In genomic region chr22:35525687-35526332, GRCh38 we compare ENCODE assay signal across 24 cellular contexts. TPM values are rescaled to one million over a fixed set of nuclear protein-coding genes. Genes with fewer than 3 reads are reported as not detected.
DNase-seq lines count a peak whose midpoint lies in the region; ATAC-seq and TF ChIP-seq lines count a peak whose summit lies in the region.
"Had no signal": no experiment of that assay in that cellular context is flagged by ENCODE, and none has a peak within 500 bp of the region (broad histone marks: within the 10 kb centered on the region; RNA-seq: fewer than 3 reads in every experiment).

No MANE protein-coding gene starts in this region.

- peak overlapping the region in 3 of 4 donors; percentile 63 to 70 (median 64) for H3K27ac ChIP-seq in esophagus muscularis mucosa (replicated peaks in 1 of 4)
- peak overlapping the region; percentile 40 to 85 (median 76) for H3K27ac ChIP-seq in sigmoid colon
- no peak overlapping the region for H3K27ac ChIP-seq in suprapubic skin
- H3K27ac ChIP-seq in body of pancreas = no peak overlapping the region
- H3K27ac ChIP-seq: spleen had no signal

- no peak for TF ChIP-seq CTCF in esophagus muscularis mucosa (IDR thresholded peaks at IDR 0.05)
- TF ChIP-seq CTCF in sigmoid colon (IDR thresholded peaks at IDR 0.05) = no peak
- TF ChIP-seq CTCF in suprapubic skin (IDR thresholded peaks at IDR 0.05) = no peak
- no peak for TF ChIP-seq CTCF in body of pancreas (IDR thresholded peaks at IDR 0.05)

- intact Hi-C loops in esophagus muscularis mucosa (cut with DNase I) (no loop called here), sigmoid colon (cut with DNase I) (loop anchor here (2.0 kb wide), 1 partner anchor 45 kb away; no protein-coding TSS in a partner anchor), body of pancreas (cut with DNase I) (no loop called here)

- no peak for TF ChIP-seq POLR2A in esophagus muscularis mucosa (IDR thresholded peaks at IDR 0.05; ENCODE audit: low read depth)
- TF ChIP-seq POLR2A in sigmoid colon (IDR thresholded peaks at IDR 0.05) = no peak
- no peak for TF ChIP-seq POLR2A in suprapubic skin (IDR thresholded peaks at IDR 0.05)
- TF ChIP-seq POLR2A in body of pancreas (IDR thresholded peaks at IDR 0.05) = no peak

- H3K4me3 ChIP-seq in esophagus muscularis mucosa (no peak overlapping the region), sigmoid colon (no peak overlapping the region), suprapubic skin (no peak overlapping the region), body of pancreas (no peak overlapping the region)
- H3K4me3 ChIP-seq: spleen, uterus had no signal

- H3K27me3 ChIP-seq in esophagus muscularis mucosa (no peaks in the 10 kb centered on the region), sigmoid colon (no peaks in the 10 kb centered on the region), suprapubic skin (peaks cover 17% of the 10 kb centered on the region), body of pancreas (no peaks in the 10 kb centered on the region)
- H3K27me3 ChIP-seq: uterus had no signal

- ATAC-seq in body of pancreas = no peak
- ATAC-seq: activated T-helper 17 cell treated with anti-CD3 and anti-CD28 coated beads, Interleukin-2, amount 50 U/mL, for 72 hours; CD8-positive, alpha-beta T cell; naive thymus-derived CD8-positive, alpha-beta T cell had no signal

- H3K36me3 ChIP-seq in esophagus muscularis mucosa (no peaks in the 10 kb centered on the region), sigmoid colon (no peaks in the 10 kb centered on the region), suprapubic skin (no peaks in the 10 kb centered on the region), body of pancreas (replicated peaks in 1 of 2; ENCODE audit: insufficient read depth in 1 of 2, low read depth in 2 of 2) (no peaks in the 10 kb centered on the region)
- H3K36me3 ChIP-seq: spleen, uterus had no signal

- H3K9me3 ChIP-seq in esophagus muscularis mucosa (peaks cover 0 to 5% (median 2%) of the 10 kb centered on the region in 4 donors), sigmoid colon (peaks cover 0 to 10% (median 0%) of the 10 kb centered on the region in 4 donors), suprapubic skin (no peaks in the 10 kb centered on the region), body of pancreas (no peaks in the 10 kb centered on the region)
- H3K9me3 ChIP-seq: uterus had no signal

- TF ChIP-seq EP300 in esophagus muscularis mucosa (IDR thresholded peaks at IDR 0.05) (no peak), sigmoid colon (IDR thresholded peaks at IDR 0.05) (no peak), suprapubic skin (IDR thresholded peaks at IDR 0.05) (no peak)

- DNase-seq in NCI-H2107 (lab: John Stamatoyannopoulos, UW) = peak; percentile 47
- no peak for DNase-seq in NCI-H2107 treated with DMSO at 0.1 percent for 48 hours (lab: John Stamatoyannopoulos, UW; ENCODE audit: unreplicated experiment)
- DNase-seq in COR-L47 (lab: John Stamatoyannopoulos, UW) = peak; percentile 60
- DNase-seq in esophagus muscularis mucosa (ENCODE audit: extremely low spot score) = no peak
- peak; percentile 67 for DNase-seq in sigmoid colon
- DNase-seq in suprapubic skin (ENCODE audit: low spot score in 2 of 2) = no peak
- DNase-seq in COLO829 (ENCODE audit: low spot score) = no peak
- DNase-seq in body of pancreas = no peak
- DNase-seq: activated CD4-positive, alpha-beta memory T cell treated with anti-CD3 and anti-CD28 coated beads for 36 hours; activated CD4-positive, CD25-positive, alpha-beta regulatory T cell treated with anti-CD3 and anti-CD28 coated beads, Interleukin-2, amount 50 U/mL, for 72 hours; activated CD8-positive, alpha-beta memory T cell treated with anti-CD3 and anti-CD28 coated beads, Interleukin-2, amount 50 U/mL, for 4 hours; activated naive CD4-positive, alpha-beta T cell treated with anti-CD3 and anti-CD28 coated beads, Interleukin-2, amount 50 U/mL, for 16 hours; AML-193; aorta; CD8-positive, alpha-beta T cell; central memory CD4-positive, alpha-beta T cell; midbrain; naive thymus-derived CD8-positive, alpha-beta T cell; NCI-H1048; NCI-H774; spleen had no signal

- H3K4me1 ChIP-seq in esophagus muscularis mucosa (peaks cover 0 to 40% (median 28%) of the 10 kb centered on the region in 4 donors), sigmoid colon (peaks cover 0 to 32% (median 17%) of the 10 kb centered on the region in 4 donors), suprapubic skin (peaks cover 26% of the 10 kb centered on the region), body of pancreas (no peaks in the 10 kb centered on the region)
- H3K4me1 ChIP-seq: uterus had no signal

- 83% methylated on average over 12 of the region's 12 CpGs for WGBS in esophagus muscularis mucosa
- WGBS in sigmoid colon, 2 donors = 86 to 87% methylated on average over 12 of the region's 12 CpGs
- 77% methylated on average over 12 of the region's 12 CpGs for WGBS in suprapubic skin
- 79 to 82% methylated on average over 10 to 12 of the region's 12 CpGs for WGBS in body of pancreas, 2 donors

RNA-seq across cellular contexts. Expression of gene RASD2, which starts 14.8 kb away (rescaled TPM):
- total RNA-seq in esophagus muscularis mucosa = 10 to 100 TPM; 18.4 to 53.6 (median 31.7) TPM
- 10 to 100 TPM in 3 of 4 donors, 1 to 10 TPM in 1; 6.6 to 22.8 (median 13.7) TPM for total RNA-seq in sigmoid colon
- 10 to 100 TPM in 2 of 3 donors, 1 to 10 TPM in 1; 8.4 to 20.6 (median 12.0) TPM for polyA plus RNA-seq in sigmoid colon
- total RNA-seq in suprapubic skin = 1 to 10 TPM in 2 of 4 donors, under 1 TPM in 2; 0.89 to 1.7 (median 1.2) TPM
- 1 to 10 TPM in 1 of 2 donors, under 1 TPM in 1; 0.26 to 3.6 TPM for total RNA-seq in body of pancreas
- total RNA-seq: dermis microvascular lymphatic vessel endothelial cell; naive thymus-derived CD8-positive, alpha-beta T cell had no signal

Comparison
In these comparisons a context has a peak if more than half of its experiments do, and no peak if none do; other contexts are left out.
1. DNase-seq: peak in NCI-H2107 (single experiment), COR-L47 (single experiment) and sigmoid colon (single experiment); none in NCI-H2107 treated with DMSO at 0.1 percent for 48 hours (single experiment), esophagus muscularis mucosa (single experiment), suprapubic skin (0 of 2), COLO829 (single experiment) and body of pancreas (0 of 4).
2. H3K27ac ChIP-seq: peak in esophagus muscularis mucosa (3 of 4) and sigmoid colon (4 of 4); none in suprapubic skin (single experiment) and body of pancreas (0 of 4).